ENCODE assay signal across 17 cellular contexts in the genomic region with DNA sequence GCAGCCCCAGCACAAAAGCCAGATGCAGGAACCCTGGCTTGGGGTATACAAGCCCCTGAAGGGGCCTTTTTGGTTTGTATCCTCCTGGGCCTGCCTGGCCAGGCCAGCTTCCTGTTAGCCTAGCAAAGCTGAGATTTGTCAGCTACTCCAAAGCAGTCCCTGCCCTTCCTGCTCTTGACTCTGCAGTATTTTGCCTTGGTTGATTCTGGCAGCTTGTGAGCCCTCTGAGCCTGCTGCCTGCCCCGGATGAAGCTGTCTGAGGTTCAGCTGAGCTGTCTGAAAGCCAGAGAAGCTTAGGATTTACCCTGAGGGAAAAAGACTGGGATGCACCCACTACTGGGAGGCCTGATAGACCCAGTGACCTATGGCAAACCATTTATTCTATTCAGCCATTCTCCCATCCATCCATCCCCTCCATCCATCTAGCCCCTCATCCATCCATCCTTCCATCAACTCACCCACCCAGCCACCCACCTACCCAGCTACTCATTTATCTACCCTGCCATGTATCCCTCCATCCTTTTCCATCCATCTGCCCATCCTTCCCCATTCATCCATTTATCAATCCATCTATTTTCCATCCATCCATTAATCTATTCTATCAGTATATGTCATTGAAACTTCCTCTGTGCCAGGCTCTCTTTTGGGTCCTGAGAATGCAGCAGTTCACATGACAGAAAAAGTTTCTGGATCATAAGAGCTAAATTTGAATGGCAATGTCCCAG.
DNase-seq lines count a peak whose midpoint lies in the region; ATAC-seq and TF ChIP-seq lines count a peak whose summit lies in the region.
"Had no signal": no experiment of that assay in that cellular context is flagged by ENCODE, and none has a peak within 500 bp of the region (broad histone marks: within the 10 kb centered on the region; RNA-seq: fewer than 3 reads in every experiment).

No MANE protein-coding gene starts in this region.

- H3K4me2 ChIP-seq in DND-41 (ENCODE audit: insufficient read depth, low read length): no peak overlapping the region
- H3K4me2 ChIP-seq: A549, PC-9 had no signal

- no peak overlapping the region for H2AFZ ChIP-seq in DND-41 (ENCODE audit: low read depth, low read length)
- H2AFZ ChIP-seq: GM23248, PC-9 had no signal

- no peak for DNase-seq in DND-41
- peak; percentile 4 for DNase-seq in dermis blood vessel endothelial cell
- peak; percentile 22 to 51 (median 41) for DNase-seq in right cardiac atrium
- no peak for DNase-seq in left colon
- no peak for DNase-seq in activated CD4-positive, alpha-beta T cell treated with anti-CD3 and anti-CD28 coated beads, Interleukin-2, amount 50 U/mL, for 1 hour
- no peak for DNase-seq in NCI-H146 treated with DMSO at 0.1 percent for 48 hours (lab: John Stamatoyannopoulos, UW; ENCODE audit: unreplicated experiment)
- DNase-seq: MV-4-11, NCI-H2029, NCI-H446 treated with DMSO at 0.1 percent for 48 hours, SIG-M5 had no signal

- H3K36me3 ChIP-seq in DND-41 (ENCODE audit: insufficient read depth, low read length) (no peaks in the 10 kb centered on the region), HEK293 (ENCODE audit: control insufficient read depth in 2 of 2, insufficient read depth in 1 of 2, low read length in 2 of 2) (no peaks in the 10 kb centered on the region)
- H3K36me3 ChIP-seq: BLaER1 treated with 17β-estradiol and CSF1 and Interleukin-3, amounts not matched to agents 10 nM and 100 nM had no signal

- intact Hi-C loops in right cardiac atrium (cut with DNase I) (loop anchor here (5.0 to 10.0 kb wide), 4 partner anchors 158 to 1695 kb away; no protein-coding TSS in a partner anchor), left colon (cut with DNase I, micrococcal nuclease) (loop anchor here in 1 of 2 donors (10.0 kb wide), 1 partner anchor 605 kb away; no protein-coding TSS in a partner anchor)

- H3K9me3 ChIP-seq in DND-41 (ENCODE audit: insufficient read depth, low read length, severe bottlenecking): no peaks in the 10 kb centered on the region
- no peaks in the 10 kb centered on the region for H3K9me3 ChIP-seq in HEK293 (ENCODE audit: control insufficient read depth, insufficient read depth, low read depth, low read length)
- no peaks in the 10 kb centered on the region for H3K9me3 ChIP-seq in right cardiac atrium (ENCODE audit: control insufficient read depth, low read length)
- H3K9me3 ChIP-seq: A549; BLaER1 treated with 17β-estradiol and CSF1 and Interleukin-3, amounts not matched to agents 10 nM and 100 nM had no signal

- no peaks in the 10 kb centered on the region for H4K20me1 ChIP-seq in DND-41 (ENCODE audit: insufficient read depth, low read length)
- H4K20me1 ChIP-seq: BLaER1 treated with 17β-estradiol and CSF1 and Interleukin-3, amounts not matched to agents 10 nM and 100 nM had no signal

- peaks cover 37% of the 10 kb centered on the region for H3K4me1 ChIP-seq in DND-41 (ENCODE audit: insufficient read depth, low read length)
- no peaks in the 10 kb centered on the region for H3K4me1 ChIP-seq in HEK293 (ENCODE audit: control insufficient read depth, insufficient read depth, low read length)
- H3K4me1 ChIP-seq in right cardiac atrium (ENCODE audit: control insufficient read depth, insufficient read depth, low read length): no peaks in the 10 kb centered on the region
- H3K4me1 ChIP-seq: A549 had no signal

- H3K27me3 ChIP-seq in DND-41 (ENCODE audit: insufficient read depth, low read length, poor library complexity): no peaks in the 10 kb centered on the region
- H3K27me3 ChIP-seq in right cardiac atrium (ENCODE audit: control insufficient read depth, insufficient read depth): no peaks in the 10 kb centered on the region
- H3K27me3 ChIP-seq: BLaER1 treated with 17β-estradiol and CSF1 and Interleukin-3, amounts not matched to agents 10 nM and 100 nM had no signal

- WGBS in right cardiac atrium: 40% methylated on average over 1 of the region's 1 CpG

- POLR2A ChIA-PET in HEK293 (lab: Yijun Ruan, JAX): no interaction called here

- ATAC-seq in DND-41 (ENCODE audit: insufficient read depth, low read depth): no peak; the same call in 2 of the 3 replicates
- peak; percentile 58 to 88 for ATAC-seq in right cardiac atrium
- ATAC-seq in left colon: no peak

- no peak overlapping the region; the same call in 1 of the 2 replicates for H3K9ac ChIP-seq in DND-41 (ENCODE audit: low read depth, low read length)
- H3K9ac ChIP-seq: GM23248 had no signal

- no peaks in the 10 kb centered on the region for H3K79me2 ChIP-seq in DND-41 (ENCODE audit: insufficient read depth, low read length)

- CTCF ChIA-PET in HEK293 (lab: Yijun Ruan, JAX): interaction anchor here (0.6 to 3.5 kb wide), 20 partner anchors 9 to 1067 kb away, joined by 3 to 25 read pairs (median 3); no protein-coding TSS in a partner anchor

- TF ChIP-seq CTCF in DND-41 (IDR thresholded peaks at IDR 0.05; ENCODE audit: borderline replicate concordance, extremely low read depth, low read length, poor library complexity, severe bottlenecking) (no peak), HEK293 (tag by site-specific recombination; IDR thresholded peaks at IDR 0.05) (no peak)

- no peak overlapping the region for H3K4me3 ChIP-seq in DND-41 (ENCODE audit: low read depth in 1 of 2, low read length in 2 of 2)
- no peak overlapping the region for H3K4me3 ChIP-seq in HEK293 (ENCODE audit: low read depth, low read length)
- no peak overlapping the region for H3K4me3 ChIP-seq in right cardiac atrium (ENCODE audit: low read length)
- H3K4me3 ChIP-seq: A549; BLaER1 treated with 17β-estradiol and CSF1 and Interleukin-3, amounts not matched to agents 10 nM and 100 nM; GM23248; K562; PC-9 had no signal

- H3K27ac ChIP-seq in DND-41 (ENCODE audit: low read length): peak overlapping the region; percentile 80
- no peak overlapping the region for H3K27ac ChIP-seq in HEK293 (ENCODE audit: extremely low read depth, low read depth, low read length)
- H3K27ac ChIP-seq in right cardiac atrium (ENCODE audit: low read length): no peak overlapping the region
- H3K27ac ChIP-seq: A549, GM23248, PC-9, RWPE1 had no signal

TF ChIP-seq in HEK293, 187 proteins besides CTCF, POLR2A, EP300 and RAD21:
- TF ChIP-seq ZNF366 (tag by site-specific recombination; conservative IDR thresholded peaks at IDR 0.05): peak; percentile 54
- TF ChIP-seq ZNF398 (tag by site-specific recombination; IDR thresholded peaks at IDR 0.05): no peak

Comparison
In these comparisons a context has a peak if more than half of its experiments do, and no peak if none do; other contexts are left out.
1. ATAC-seq: peak in right cardiac atrium (2 of 2); none in DND-41 (single experiment) and left colon (single experiment).
2. DNase-seq: peak in dermis blood vessel endothelial cell (single experiment) and right cardiac atrium (3 of 3); none in DND-41 (single experiment), left colon (0 of 2), activated CD4-positive, alpha-beta T cell treated with anti-CD3 and anti-CD28 coated beads, Interleukin-2, amount 50 U/mL, for 1 hour (single experiment) and NCI-H146 treated with DMSO at 0.1 percent for 48 hours (single experiment).